In the genomic region with DNA sequence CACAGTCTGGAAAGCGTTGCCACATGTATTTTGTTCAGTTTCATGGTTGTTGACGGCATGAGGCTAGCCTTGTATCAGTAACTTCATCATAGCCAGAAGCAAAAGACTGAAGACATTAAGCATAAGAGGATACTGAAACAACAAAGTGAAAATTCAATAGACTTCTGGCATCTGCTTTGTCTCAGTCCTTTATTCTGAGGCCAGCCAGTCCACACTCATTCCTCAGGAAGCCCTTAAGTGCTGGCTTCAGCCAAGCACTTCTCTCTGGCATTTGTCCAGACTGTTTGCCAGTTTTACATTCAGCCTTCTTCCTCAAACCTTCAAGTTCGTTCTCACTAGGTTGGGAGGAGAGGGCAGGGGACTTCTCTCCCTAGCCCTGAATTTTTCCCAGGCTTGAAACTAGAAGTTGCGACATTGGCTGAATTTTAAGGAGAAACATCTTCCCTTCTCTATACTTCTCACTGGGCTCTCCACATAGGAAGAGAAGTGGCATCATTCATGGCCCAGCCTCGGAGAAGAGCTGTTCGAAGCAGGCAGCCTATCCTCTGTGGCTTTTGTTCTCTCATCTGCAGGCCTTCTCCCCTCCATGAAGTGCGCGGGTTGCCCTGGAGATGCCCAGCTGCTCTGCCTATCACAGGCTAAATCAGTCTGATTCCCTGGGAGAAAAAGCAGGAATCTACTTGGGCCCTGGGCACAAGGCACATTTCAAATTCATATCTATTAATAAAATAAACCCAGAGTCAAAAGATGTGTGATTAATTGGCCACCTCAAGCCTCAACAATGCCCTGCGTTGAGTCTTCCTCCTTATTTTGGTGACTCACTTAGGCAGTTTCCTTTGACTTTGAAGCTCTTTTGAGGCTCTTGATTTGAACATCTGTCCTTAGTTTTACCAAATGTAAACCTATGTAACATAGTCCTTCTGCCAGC, we compare ENCODE assay signal across 14 cellular contexts.
DNase-seq lines count a peak whose midpoint lies in the region; ATAC-seq and TF ChIP-seq lines count a peak whose summit lies in the region.
"Had no signal": no experiment of that assay in that cellular context is flagged by ENCODE, and none has a peak within 500 bp of the region (broad histone marks: within the 10 kb centered on the region; RNA-seq: fewer than 3 reads in every experiment).

No MANE protein-coding gene starts in this region.

- TF ChIP-seq CTCF in PC-9 (conservative IDR thresholded peaks at IDR 0.05) (no peak), fibroblast of pulmonary artery (IDR thresholded peaks at IDR 0.05; ENCODE audit: low read length, missing control alignments) (no peak), smooth muscle cell (IDR thresholded peaks at IDR 0.05; ENCODE audit: borderline replicate concordance, insufficient read depth, poor library complexity, severe bottlenecking) (no peak)

- WGBS in smooth muscle cell (ENCODE audit: low lambda C conversion rate): 64% methylated on average over 9 of the region's 9 CpGs

- H3K4me2 ChIP-seq in PC-9 (0 out of 2 replicates have a peak overlapping the region, but pooled peaks have one; percentile 15), smooth muscle cell (no peak overlapping the region)

- no peaks in the 10 kb centered on the region for H3K4me1 Mint-ChIP-seq in activated CD4-positive, alpha-beta T cell treated with anti-CD3 and anti-CD28 coated beads, Interleukin-2, amount 10 ng/mL, durations not matched to agents 7 days and 5 days
- no peaks in the 10 kb centered on the region for H3K4me1 Mint-ChIP-seq in naive thymus-derived CD4-positive, alpha-beta T cell

- H3K27me3 Mint-ChIP-seq in activated CD4-positive, alpha-beta T cell treated with anti-CD3 and anti-CD28 coated beads, Interleukin-2, amount 10 ng/mL, durations not matched to agents 7 days and 5 days: no peaks in the 10 kb centered on the region
- peaks cover 0 to 5% (median 0%) of the 10 kb centered on the region in 5 donors for H3K27me3 Mint-ChIP-seq in naive thymus-derived CD4-positive, alpha-beta T cell

- H3K27ac ChIP-seq in PC-9: peak overlapping the region; percentile 46; the same call in 1 of the 2 replicates
- H3K27ac ChIP-seq in smooth muscle cell (ENCODE audit: low read depth): peak overlapping the region; percentile 36
- H3K27ac ChIP-seq in naive thymus-derived CD4-positive, alpha-beta T cell (ENCODE audit: low read depth, low read length): no peak overlapping the region

- H3K4me3 Mint-ChIP-seq in activated CD4-positive, alpha-beta T cell treated with anti-CD3 and anti-CD28 coated beads, Interleukin-2, amount 10 ng/mL, durations not matched to agents 7 days and 5 days: no peak overlapping the region
- H3K4me3 Mint-ChIP-seq in naive thymus-derived CD4-positive, alpha-beta T cell: no peak overlapping the region

- no peak for ATAC-seq in HG02884 (IDR thresholded peaks at IDR 0.05; ENCODE audit: unreplicated experiment)
- ATAC-seq in naive thymus-derived CD4-positive, alpha-beta T cell: no peak
- ATAC-seq: K562 had no signal

- H3K4me1 ChIP-seq in PC-9 (replicated peaks; ENCODE audit: insufficient read depth) (peaks cover 11% of the 10 kb centered on the region), smooth muscle cell (ENCODE audit: low read depth) (peaks cover 18% of the 10 kb centered on the region)
- no peaks in the 10 kb centered on the region for H3K4me1 ChIP-seq in naive thymus-derived CD4-positive, alpha-beta T cell (ENCODE audit: control insufficient read depth in 2 of 2, insufficient read depth in 2 of 2, low read length in 2 of 2)

- H3K27ac Mint-ChIP-seq in activated CD4-positive, alpha-beta T cell treated with anti-CD3 and anti-CD28 coated beads, Interleukin-2, amount 10 ng/mL, durations not matched to agents 7 days and 5 days: no peak overlapping the region
- no peak overlapping the region for H3K27ac Mint-ChIP-seq in naive thymus-derived CD4-positive, alpha-beta T cell

- H4K20me1 ChIP-seq in PC-9 (ENCODE audit: insufficient read depth) (no peaks in the 10 kb centered on the region), smooth muscle cell (ENCODE audit: low read depth) (no peaks in the 10 kb centered on the region)

- CTCF ChIA-PET in PC-9 (lab: Charles Lee): interaction anchor here (0.7 kb wide), 1 partner anchor 31 kb away, joined by 3 read pairs; no protein-coding TSS in a partner anchor
- CTCF ChIA-PET in activated CD4-positive, alpha-beta T cell treated with anti-CD3 and anti-CD28 coated beads, Interleukin-2, amount 10 ng/mL, durations not matched to agents 7 days and 5 days (lab: Charles Lee): no interaction called here
- CTCF ChIA-PET in naive thymus-derived CD4-positive, alpha-beta T cell (lab: Charles Lee): no interaction called here

- H3K27me3 ChIP-seq in PC-9 (ENCODE audit: insufficient read depth, low read depth) (no peaks in the 10 kb centered on the region), smooth muscle cell (ENCODE audit: low read depth) (no peaks in the 10 kb centered on the region)
- no peaks in the 10 kb centered on the region for H3K27me3 ChIP-seq in naive thymus-derived CD4-positive, alpha-beta T cell (ENCODE audit: control insufficient read depth in 2 of 2, insufficient read depth in 2 of 2, low read length in 2 of 2)

- BruUV-seq in PC-9 (replicated peaks; lab: Mats Ljungman, UMichigan): TSS peak; percentile 53

- H3K36me3 Mint-ChIP-seq in activated CD4-positive, alpha-beta T cell treated with anti-CD3 and anti-CD28 coated beads, Interleukin-2, amount 10 ng/mL, durations not matched to agents 7 days and 5 days (ENCODE audit: low read depth): no peaks in the 10 kb centered on the region
- no peaks in the 10 kb centered on the region for H3K36me3 Mint-ChIP-seq in naive thymus-derived CD4-positive, alpha-beta T cell

- H3K9me3 Mint-ChIP-seq in activated CD4-positive, alpha-beta T cell treated with anti-CD3 and anti-CD28 coated beads, Interleukin-2, amount 10 ng/mL, durations not matched to agents 7 days and 5 days: no peaks in the 10 kb centered on the region
- peaks cover 0 to 25% (median 7%) of the 10 kb centered on the region in 11 donors for H3K9me3 Mint-ChIP-seq in naive thymus-derived CD4-positive, alpha-beta T cell

- POLR2A ChIA-PET in PC-9 (lab: Charles Lee; ENCODE audit: unreplicated experiment): interaction anchor here (0.5 to 0.7 kb wide), 2 partner anchors 99 to 640 kb away, joined by 3 to 4 read pairs; no protein-coding TSS in a partner anchor
- POLR2A ChIA-PET in activated CD4-positive, alpha-beta T cell treated with anti-CD3 and anti-CD28 coated beads, Interleukin-2, amount 10 ng/mL, durations not matched to agents 7 days and 5 days (lab: Charles Lee): no interaction called here
- POLR2A ChIA-PET in naive thymus-derived CD4-positive, alpha-beta T cell (lab: Charles Lee): no interaction called here

- peak; percentile 15 for DNase-seq in NCI-H1105 treated with DMSO at 0.1 percent for 48 hours (lab: John Stamatoyannopoulos, UW)
- DNase-seq in NCI-H1105 (lab: John Stamatoyannopoulos, UW): no peak
- peak in 1 of 2 experiments; percentile 30 for DNase-seq in PC-9
- DNase-seq in fibroblast of pulmonary artery (ENCODE audit: low read depth): peak; percentile 72
- no peak for DNase-seq in smooth muscle cell (lab: John Stamatoyannopoulos, UW; ENCODE audit: unreplicated experiment)
- no peak for DNase-seq in activated CD4-positive, alpha-beta T cell treated with anti-CD3 and anti-CD28 coated beads, Interleukin-2, amount 10 ng/mL, durations not matched to agents 7 days and 5 days
- no peak for DNase-seq in naive thymus-derived CD4-positive, alpha-beta T cell
- DNase-seq: ACHN; activated CD4-positive, alpha-beta T cell treated with anti-CD3 and anti-CD28 coated beads, Interleukin-2, amount 50 U/mL, for 48 hours; caudate nucleus; RPMI8226; stimulated activated CD8-positive, alpha-beta memory T cell treated with anti-CD3 and anti-CD28 coated beads, Interleukin-4, amount 100 ng/mL, for 48 hours had no signal

- H3K79me2 ChIP-seq in PC-9 (ENCODE audit: low read depth) (no peaks in the 10 kb centered on the region), smooth muscle cell (ENCODE audit: low read depth) (no peaks in the 10 kb centered on the region)

- H3K9me3 ChIP-seq in PC-9 (ENCODE audit: insufficient read depth, low read depth): peaks cover 3% of the 10 kb centered on the region; the same call in 1 of the 2 replicates
- no peaks in the 10 kb centered on the region for H3K9me3 ChIP-seq in smooth muscle cell (replicated peaks; ENCODE audit: low read depth)
- H3K9me3 ChIP-seq in naive thymus-derived CD4-positive, alpha-beta T cell (ENCODE audit: control insufficient read depth in 2 of 3, low read length in 3 of 3): no peaks in the 10 kb centered on the region

- H3K4me3 ChIP-seq in PC-9 (no peak overlapping the region), fibroblast of pulmonary artery (replicated peaks; ENCODE audit: low read depth, low read length) (no peak overlapping the region), smooth muscle cell (no peak overlapping the region)
- H3K4me3 ChIP-seq in naive thymus-derived CD4-positive, alpha-beta T cell (ENCODE audit: low read length): no peak overlapping the region
- H3K4me3 ChIP-seq: K562 had no signal

- no peaks in the 10 kb centered on the region for H3K9me2 ChIP-seq in PC-9 (ENCODE audit: insufficient read depth)

- H3K36me3 ChIP-seq in PC-9 (ENCODE audit: low read depth) (no peaks in the 10 kb centered on the region), smooth muscle cell (ENCODE audit: low read depth) (no peaks in the 10 kb centered on the region)
- H3K36me3 ChIP-seq in naive thymus-derived CD4-positive, alpha-beta T cell (ENCODE audit: control insufficient read depth in 2 of 3, insufficient read depth in 3 of 3, low read length in 3 of 3): no peaks in the 10 kb centered on the region

- H3F3A ChIP-seq in PC-9 (ENCODE audit: insufficient read depth, low read depth) (no peaks in the 10 kb centered on the region), smooth muscle cell (ENCODE audit: low read depth) (peaks cover 8% of the 10 kb centered on the region)

- intact Hi-C loops in PC-9 (cut with micrococcal nuclease; ENCODE audit: unreplicated experiment): loop anchor here (1.0 kb wide), 1 partner anchor 570 kb away; no protein-coding TSS in a partner anchor
- intact Hi-C loops in naive thymus-derived CD4-positive, alpha-beta T cell (cut with micrococcal nuclease): no loop called here

- no peak overlapping the region for H3K9ac ChIP-seq in smooth muscle cell (ENCODE audit: low read depth)

- H2AFZ ChIP-seq in PC-9 (peak overlapping the region; percentile 16; the same call in 1 of the 2 replicates), smooth muscle cell (ENCODE audit: low read depth) (peak overlapping the region; percentile 38)

Comparison
In these comparisons a context has a peak if more than half of its experiments do, and no peak if none do; other contexts are left out.
1. DNase-seq: peak in NCI-H1105 treated with DMSO at 0.1 percent for 48 hours (single experiment) and fibroblast of pulmonary artery (single experiment); none in NCI-H1105 (single experiment), smooth muscle cell (single experiment), activated CD4-positive, alpha-beta T cell treated with anti-CD3 and anti-CD28 coated beads, Interleukin-2, amount 10 ng/mL, durations not matched to agents 7 days and 5 days (single experiment) and naive thymus-derived CD4-positive, alpha-beta T cell (0 of 9).